1 cellular context compared by ENCODE assay signal in the genomic region with DNA sequence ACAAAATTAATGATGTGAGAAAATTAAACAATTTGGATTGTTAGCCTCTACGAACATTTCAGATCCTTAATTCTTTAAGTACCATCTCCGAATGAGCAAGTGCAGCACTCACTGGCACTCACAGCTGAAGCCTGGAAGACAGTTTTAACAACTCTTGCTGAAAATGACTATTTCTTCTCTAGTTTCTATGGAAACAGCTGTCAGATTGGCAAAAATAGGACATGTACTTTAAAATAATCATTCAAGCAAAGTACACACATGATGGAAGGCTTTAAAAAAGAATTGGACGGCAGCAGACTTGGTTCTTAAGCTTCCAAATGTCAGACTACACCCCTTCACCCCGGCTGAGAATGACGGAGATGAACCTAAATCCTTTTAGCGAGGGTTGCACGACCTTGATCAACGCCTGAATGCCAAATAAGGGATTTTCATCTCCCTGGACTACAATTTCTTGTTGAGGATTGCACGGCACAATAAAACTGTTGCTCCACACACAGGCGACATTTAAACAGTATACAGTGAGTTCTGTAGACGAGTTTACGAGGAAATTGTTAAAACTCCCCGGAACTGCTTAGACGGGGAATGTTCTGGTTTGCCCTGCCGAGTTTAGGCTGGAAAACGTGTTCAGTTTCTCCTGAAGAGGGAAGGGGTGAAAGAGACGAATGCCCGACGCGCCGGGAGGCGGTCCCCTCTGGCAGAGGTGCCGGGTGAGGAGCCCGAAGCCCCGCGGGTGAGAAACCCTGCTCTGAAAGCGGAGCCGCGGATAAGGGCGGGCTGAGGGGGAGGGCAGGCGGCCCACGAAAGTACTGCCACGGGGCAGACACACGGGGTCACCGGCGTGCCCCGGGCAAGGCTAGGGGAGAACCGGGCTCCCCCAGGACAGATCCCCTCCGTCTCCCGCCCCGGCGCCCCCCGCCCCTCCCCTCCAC.
TF ChIP-seq lines count a peak whose summit lies in the region.

No MANE protein-coding gene starts in this region.

TF ChIP-seq in K562, 482 proteins besides CTCF, POLR2A, EP300 and RAD21 (continued from another document and continues in another):
- TF ChIP-seq, protein P1, sequence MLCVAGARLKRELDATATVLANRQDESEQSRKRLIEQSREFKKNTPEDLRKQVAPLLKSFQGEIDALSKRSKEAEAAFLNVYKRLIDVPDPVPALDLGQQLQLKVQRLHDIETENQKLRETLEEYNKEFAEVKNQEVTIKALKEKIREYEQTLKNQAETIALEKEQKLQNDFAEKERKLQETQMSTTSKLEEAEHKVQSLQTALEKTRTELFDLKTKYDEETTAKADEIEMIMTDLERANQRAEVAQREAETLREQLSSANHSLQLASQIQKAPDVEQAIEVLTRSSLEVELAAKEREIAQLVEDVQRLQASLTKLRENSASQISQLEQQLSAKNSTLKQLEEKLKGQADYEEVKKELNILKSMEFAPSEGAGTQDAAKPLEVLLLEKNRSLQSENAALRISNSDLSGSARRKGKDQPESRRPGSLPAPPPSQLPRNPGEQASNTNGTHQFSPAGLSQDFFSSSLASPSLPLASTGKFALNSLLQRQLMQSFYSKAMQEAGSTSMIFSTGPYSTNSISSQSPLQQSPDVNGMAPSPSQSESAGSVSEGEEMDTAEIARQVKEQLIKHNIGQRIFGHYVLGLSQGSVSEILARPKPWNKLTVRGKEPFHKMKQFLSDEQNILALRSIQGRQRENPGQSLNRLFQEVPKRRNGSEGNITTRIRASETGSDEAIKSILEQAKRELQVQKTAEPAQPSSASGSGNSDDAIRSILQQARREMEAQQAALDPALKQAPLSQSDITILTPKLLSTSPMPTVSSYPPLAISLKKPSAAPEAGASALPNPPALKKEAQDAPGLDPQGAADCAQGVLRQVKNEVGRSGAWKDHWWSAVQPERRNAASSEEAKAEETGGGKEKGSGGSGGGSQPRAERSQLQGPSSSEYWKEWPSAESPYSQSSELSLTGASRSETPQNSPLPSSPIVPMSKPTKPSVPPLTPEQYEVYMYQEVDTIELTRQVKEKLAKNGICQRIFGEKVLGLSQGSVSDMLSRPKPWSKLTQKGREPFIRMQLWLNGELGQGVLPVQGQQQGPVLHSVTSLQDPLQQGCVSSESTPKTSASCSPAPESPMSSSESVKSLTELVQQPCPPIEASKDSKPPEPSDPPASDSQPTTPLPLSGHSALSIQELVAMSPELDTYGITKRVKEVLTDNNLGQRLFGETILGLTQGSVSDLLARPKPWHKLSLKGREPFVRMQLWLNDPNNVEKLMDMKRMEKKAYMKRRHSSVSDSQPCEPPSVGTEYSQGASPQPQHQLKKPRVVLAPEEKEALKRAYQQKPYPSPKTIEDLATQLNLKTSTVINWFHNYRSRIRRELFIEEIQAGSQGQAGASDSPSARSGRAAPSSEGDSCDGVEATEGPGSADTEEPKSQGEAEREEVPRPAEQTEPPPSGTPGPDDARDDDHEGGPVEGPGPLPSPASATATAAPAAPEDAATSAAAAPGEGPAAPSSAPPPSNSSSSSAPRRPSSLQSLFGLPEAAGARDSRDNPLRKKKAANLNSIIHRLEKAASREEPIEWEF (CRISPR knock-in tag; IDR thresholded peaks at IDR 0.05) = no peak
- no peak for TF ChIP-seq CSDE1 (IDR thresholded peaks at IDR 0.05)
- no peak for TF ChIP-seq XRCC5 (IDR thresholded peaks at IDR 0.05; ENCODE audit: low read depth, low read length)
- TF ChIP-seq MEIS2 (IDR thresholded peaks at IDR 0.05; ENCODE audit: partially characterized antibody) = no peak
- TF ChIP-seq, protein P2, sequence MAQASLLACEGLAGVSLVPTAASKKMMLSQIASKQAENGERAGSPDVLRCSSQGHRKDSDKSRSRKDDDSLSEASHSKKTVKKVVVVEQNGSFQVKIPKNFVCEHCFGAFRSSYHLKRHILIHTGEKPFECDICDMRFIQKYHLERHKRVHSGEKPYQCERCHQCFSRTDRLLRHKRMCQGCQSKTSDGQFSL (CRISPR knock-in tag; IDR thresholded peaks at IDR 0.05) = no peak
- TF ChIP-seq, protein P2 (tag; IDR thresholded peaks at IDR 0.05) = no peak
- TF ChIP-seq ZNF766 (CRISPR knock-in tag; conservative IDR thresholded peaks at IDR 0.05) = no peak
- no peak for TF ChIP-seq CBX3 (IDR thresholded peaks at IDR 0.05; ENCODE audit: borderline replicate concordance in 1 of 2, low read length in 2 of 2)
- TF ChIP-seq CHD4 (IDR thresholded peaks at IDR 0.05; ENCODE audit: insufficient read depth, insufficient replicate concordance, low read depth, low read length, poor library complexity, severe bottlenecking) = no peak
- no peak for TF ChIP-seq CAMTA2 (CRISPR knock-in tag; conservative IDR thresholded peaks at IDR 0.05)
- TF ChIP-seq SAP30 (IDR thresholded peaks at IDR 0.05; ENCODE audit: borderline replicate concordance, insufficient read depth, low read depth, low read length, poor library complexity, severe bottlenecking) = no peak
- TF ChIP-seq FOXK1 (CRISPR knock-in tag; IDR thresholded peaks at IDR 0.05; ENCODE audit: borderline replicate concordance) = no peak
- no peak for TF ChIP-seq DACH1 (IDR thresholded peaks at IDR 0.05; ENCODE audit: partially characterized antibody)
- no peak for TF ChIP-seq ZNF324 (CRISPR knock-in tag; IDR thresholded peaks at IDR 0.05)
- peak in 1 of 2 experiments; percentile 0; a peak in 1 of 4 replicates for TF ChIP-seq SIN3A (IDR thresholded peaks at IDR 0.05; ENCODE audit: borderline replicate concordance in 2 of 2, control insufficient read depth in 1 of 2, low read depth in 2 of 2, low read length in 2 of 2)
- TF ChIP-seq, protein P3, sequence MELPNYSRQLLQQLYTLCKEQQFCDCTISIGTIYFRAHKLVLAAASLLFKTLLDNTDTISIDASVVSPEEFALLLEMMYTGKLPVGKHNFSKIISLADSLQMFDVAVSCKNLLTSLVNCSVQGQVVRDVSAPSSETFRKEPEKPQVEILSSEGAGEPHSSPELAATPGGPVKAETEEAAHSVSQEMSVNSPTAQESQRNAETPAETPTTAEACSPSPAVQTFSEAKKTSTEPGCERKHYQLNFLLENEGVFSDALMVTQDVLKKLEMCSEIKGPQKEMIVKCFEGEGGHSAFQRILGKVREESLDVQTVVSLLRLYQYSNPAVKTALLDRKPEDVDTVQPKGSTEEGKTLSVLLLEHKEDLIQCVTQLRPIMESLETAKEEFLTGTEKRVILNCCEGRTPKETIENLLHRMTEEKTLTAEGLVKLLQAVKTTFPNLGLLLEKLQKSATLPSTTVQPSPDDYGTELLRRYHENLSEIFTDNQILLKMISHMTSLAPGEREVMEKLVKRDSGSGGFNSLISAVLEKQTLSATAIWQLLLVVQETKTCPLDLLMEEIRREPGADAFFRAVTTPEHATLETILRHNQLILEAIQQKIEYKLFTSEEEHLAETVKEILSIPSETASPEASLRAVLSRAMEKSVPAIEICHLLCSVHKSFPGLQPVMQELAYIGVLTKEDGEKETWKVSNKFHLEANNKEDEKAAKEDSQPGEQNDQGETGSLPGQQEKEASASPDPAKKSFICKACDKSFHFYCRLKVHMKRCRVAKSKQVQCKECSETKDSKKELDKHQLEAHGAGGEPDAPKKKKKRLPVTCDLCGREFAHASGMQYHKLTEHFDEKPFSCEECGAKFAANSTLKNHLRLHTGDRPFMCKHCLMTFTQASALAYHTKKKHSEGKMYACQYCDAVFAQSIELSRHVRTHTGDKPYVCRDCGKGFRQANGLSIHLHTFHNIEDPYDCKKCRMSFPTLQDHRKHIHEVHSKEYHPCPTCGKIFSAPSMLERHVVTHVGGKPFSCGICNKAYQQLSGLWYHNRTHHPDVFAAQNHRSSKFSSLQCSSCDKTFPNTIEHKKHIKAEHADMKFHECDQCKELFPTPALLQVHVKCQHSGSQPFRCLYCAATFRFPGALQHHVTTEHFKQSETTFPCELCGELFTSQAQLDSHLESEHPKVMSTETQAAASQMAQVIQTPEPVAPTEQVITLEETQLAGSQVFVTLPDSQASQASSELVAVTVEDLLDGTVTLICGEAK (IDR thresholded peaks at IDR 0.05) = 0 out of 2 replicates have a peak, but pooled peaks have one; percentile 25
- TF ChIP-seq, protein P3 (CRISPR knock-in tag; IDR thresholded peaks at IDR 0.05) = no peak
- no peak for TF ChIP-seq HNRNPUL1 (IDR thresholded peaks at IDR 0.05; ENCODE audit: low read length)
- TF ChIP-seq ZBTB1 (CRISPR knock-in tag; IDR thresholded peaks at IDR 0.05; ENCODE audit: borderline replicate concordance, low read depth) = 0 out of 2 replicates have a peak, but pooled peaks have one; percentile 44
- TF ChIP-seq ZNF384 (IDR thresholded peaks at IDR 0.05; ENCODE audit: low read depth, low read length) = no peak
- TF ChIP-seq, protein P4, sequence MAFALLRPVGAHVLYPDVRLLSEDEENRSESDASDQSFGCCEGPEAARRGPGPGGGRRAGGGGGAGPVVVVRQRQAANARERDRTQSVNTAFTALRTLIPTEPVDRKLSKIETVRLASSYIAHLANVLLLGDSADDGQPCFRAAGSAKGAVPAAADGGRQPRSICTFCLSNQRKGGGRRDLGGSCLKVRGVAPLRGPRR (CRISPR knock-in tag; IDR thresholded peaks at IDR 0.05) = no peak
- no peak for TF ChIP-seq KLF6 (CRISPR knock-in tag; IDR thresholded peaks at IDR 0.05; ENCODE audit: borderline replicate concordance)
- TF ChIP-seq TARDBP (IDR thresholded peaks at IDR 0.05) = no peak
- no peak for TF ChIP-seq MEF2A (IDR thresholded peaks at IDR 0.05; ENCODE audit: control insufficient read depth, low read depth, low read length)
- TF ChIP-seq TCF3 (CRISPR knock-in tag; IDR thresholded peaks at IDR 0.05) = no peak
- no peak for TF ChIP-seq ZNF232 (CRISPR knock-in tag; IDR thresholded peaks at IDR 0.05)
- TF ChIP-seq GABPB1 (CRISPR knock-in tag; IDR thresholded peaks at IDR 0.05) = peak; percentile 43; the same call in 1 of the 2 replicates
- TF ChIP-seq, protein P5, sequence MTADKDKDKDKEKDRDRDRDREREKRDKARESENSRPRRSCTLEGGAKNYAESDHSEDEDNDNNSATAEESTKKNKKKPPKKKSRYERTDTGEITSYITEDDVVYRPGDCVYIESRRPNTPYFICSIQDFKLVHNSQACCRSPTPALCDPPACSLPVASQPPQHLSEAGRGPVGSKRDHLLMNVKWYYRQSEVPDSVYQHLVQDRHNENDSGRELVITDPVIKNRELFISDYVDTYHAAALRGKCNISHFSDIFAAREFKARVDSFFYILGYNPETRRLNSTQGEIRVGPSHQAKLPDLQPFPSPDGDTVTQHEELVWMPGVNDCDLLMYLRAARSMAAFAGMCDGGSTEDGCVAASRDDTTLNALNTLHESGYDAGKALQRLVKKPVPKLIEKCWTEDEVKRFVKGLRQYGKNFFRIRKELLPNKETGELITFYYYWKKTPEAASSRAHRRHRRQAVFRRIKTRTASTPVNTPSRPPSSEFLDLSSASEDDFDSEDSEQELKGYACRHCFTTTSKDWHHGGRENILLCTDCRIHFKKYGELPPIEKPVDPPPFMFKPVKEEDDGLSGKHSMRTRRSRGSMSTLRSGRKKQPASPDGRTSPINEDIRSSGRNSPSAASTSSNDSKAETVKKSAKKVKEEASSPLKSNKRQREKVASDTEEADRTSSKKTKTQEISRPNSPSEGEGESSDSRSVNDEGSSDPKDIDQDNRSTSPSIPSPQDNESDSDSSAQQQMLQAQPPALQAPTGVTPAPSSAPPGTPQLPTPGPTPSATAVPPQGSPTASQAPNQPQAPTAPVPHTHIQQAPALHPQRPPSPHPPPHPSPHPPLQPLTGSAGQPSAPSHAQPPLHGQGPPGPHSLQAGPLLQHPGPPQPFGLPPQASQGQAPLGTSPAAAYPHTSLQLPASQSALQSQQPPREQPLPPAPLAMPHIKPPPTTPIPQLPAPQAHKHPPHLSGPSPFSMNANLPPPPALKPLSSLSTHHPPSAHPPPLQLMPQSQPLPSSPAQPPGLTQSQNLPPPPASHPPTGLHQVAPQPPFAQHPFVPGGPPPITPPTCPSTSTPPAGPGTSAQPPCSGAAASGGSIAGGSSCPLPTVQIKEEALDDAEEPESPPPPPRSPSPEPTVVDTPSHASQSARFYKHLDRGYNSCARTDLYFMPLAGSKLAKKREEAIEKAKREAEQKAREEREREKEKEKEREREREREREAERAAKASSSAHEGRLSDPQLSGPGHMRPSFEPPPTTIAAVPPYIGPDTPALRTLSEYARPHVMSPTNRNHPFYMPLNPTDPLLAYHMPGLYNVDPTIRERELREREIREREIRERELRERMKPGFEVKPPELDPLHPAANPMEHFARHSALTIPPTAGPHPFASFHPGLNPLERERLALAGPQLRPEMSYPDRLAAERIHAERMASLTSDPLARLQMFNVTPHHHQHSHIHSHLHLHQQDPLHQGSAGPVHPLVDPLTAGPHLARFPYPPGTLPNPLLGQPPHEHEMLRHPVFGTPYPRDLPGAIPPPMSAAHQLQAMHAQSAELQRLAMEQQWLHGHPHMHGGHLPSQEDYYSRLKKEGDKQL (CRISPR knock-in tag; IDR thresholded peaks at IDR 0.05; ENCODE audit: borderline replicate concordance) = no peak
- no peak for TF ChIP-seq NFE2L1 (tag; IDR thresholded peaks at IDR 0.05; ENCODE audit: borderline replicate concordance, low read depth)
- TF ChIP-seq ZNF175 (CRISPR knock-in tag; IDR thresholded peaks at IDR 0.05; ENCODE audit: low read depth) = no peak
- TF ChIP-seq, protein P6, sequence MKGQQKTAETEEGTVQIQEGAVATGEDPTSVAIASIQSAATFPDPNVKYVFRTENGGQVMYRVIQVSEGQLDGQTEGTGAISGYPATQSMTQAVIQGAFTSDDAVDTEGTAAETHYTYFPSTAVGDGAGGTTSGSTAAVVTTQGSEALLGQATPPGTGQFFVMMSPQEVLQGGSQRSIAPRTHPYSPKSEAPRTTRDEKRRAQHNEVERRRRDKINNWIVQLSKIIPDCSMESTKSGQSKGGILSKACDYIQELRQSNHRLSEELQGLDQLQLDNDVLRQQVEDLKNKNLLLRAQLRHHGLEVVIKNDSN (CRISPR knock-in tag; IDR thresholded peaks at IDR 0.05) = 0 out of 2 replicates have a peak, but pooled peaks have one; percentile 30
- TF ChIP-seq ETV1 (tag; conservative IDR thresholded peaks at IDR 0.05; ENCODE audit: low read depth) = no peak
- TF ChIP-seq NFIC (IDR thresholded peaks at IDR 0.05) = no peak
